Comparison of ENCODE assay signal across 18 cellular contexts in genomic region chr9:38224941-38225340, GRCh38.
DNase-seq lines count a peak whose midpoint lies in the region; ATAC-seq and TF ChIP-seq lines count a peak whose summit lies in the region.
"Had no signal": no experiment of that assay in that cellular context is flagged by ENCODE, and none has a peak within 500 bp of the region (broad histone marks: within the 10 kb centered on the region; RNA-seq: fewer than 3 reads in every experiment).

No MANE protein-coding gene starts in this region.

- intact Hi-C loops in OCI-LY7 (cut with micrococcal nuclease; ENCODE audit: unreplicated experiment) = loop anchor here (5.0 kb wide), 1 partner anchor 48 kb away; no protein-coding TSS in a partner anchor

- H3K36me3 ChIP-seq in OCI-LY7 (ENCODE audit: insufficient read depth, low read length) (no peaks in the 10 kb centered on the region), MG63 (no peaks in the 10 kb centered on the region)

- POLR2A ChIA-PET in OCI-LY7 (lab: Charles Lee) = interaction anchor here (0.6 kb wide), 1 partner anchor 22 kb away, joined by 3 read pairs; no protein-coding TSS in a partner anchor

- no peak for ATAC-seq in HG02588 (IDR thresholded peaks at IDR 0.05; ENCODE audit: unreplicated experiment)
- no peak for ATAC-seq in HG02610 (IDR thresholded peaks at IDR 0.05; ENCODE audit: unreplicated experiment)
- ATAC-seq: HCT116, HepG2 had no signal

- H3K4me2 ChIP-seq in OCI-LY7 (ENCODE audit: low read length) = peak overlapping the region; percentile 24

- no peak for TF ChIP-seq CTCF in OCI-LY7 (conservative IDR thresholded peaks at IDR 0.05; ENCODE audit: low read length)
- no peak for TF ChIP-seq CTCF in mesothelial cell of epicardium (IDR thresholded peaks at IDR 0.05; ENCODE audit: unreplicated experiment)

- H2AFZ ChIP-seq in OCI-LY7 (ENCODE audit: low read length) = peak overlapping the region; percentile 14; the same call in 1 of the 2 replicates
- H2AFZ ChIP-seq: GM23248 had no signal

- H3K4me1 ChIP-seq in OCI-LY7 (ENCODE audit: insufficient read depth, low read length, poor library complexity, severe bottlenecking) = peaks cover 55% of the 10 kb centered on the region

- DNase-seq in DMS53 treated with DMSO at 0.1 percent for 48 hours (lab: John Stamatoyannopoulos, UW; ENCODE audit: unreplicated experiment) (peak; percentile 8), OCI-LY7 (ENCODE audit: low spot score) (no peak), mesothelial cell of epicardium (ENCODE audit: low spot score in 2 of 2, unreplicated experiment in 2 of 2) (no peak), ureter (ENCODE audit: low spot score) (peak; percentile 26), MG63 (no peak)
- DNase-seq: GF-D8, GM23248, KBM-7, MV-4-11, NCI-H1694 treated with DMSO at 0.1 percent for 48 hours, NCI-H748 treated with DMSO at 0.1 percent for 48 hours, SHP77 had no signal

- H3K27ac ChIP-seq in OCI-LY7 (ENCODE audit: low read depth, low read length, poor library complexity, severe bottlenecking) = no peak overlapping the region
- H3K27ac ChIP-seq: C4-2B, GM23248, SK-N-MC had no signal

- peaks cover 21% of the 10 kb centered on the region for H3K9me3 Mint-ChIP-seq in mesothelial cell of epicardium

- H3K4me1 Mint-ChIP-seq in mesothelial cell of epicardium = peaks cover 37% of the 10 kb centered on the region

- H3K9me3 ChIP-seq in OCI-LY7 (ENCODE audit: low read length) (no peaks in the 10 kb centered on the region), MG63 (no peaks in the 10 kb centered on the region)

- no peaks in the 10 kb centered on the region for H3K9me2 ChIP-seq in OCI-LY7 (ENCODE audit: insufficient read depth, low read length)

- H3K27me3 Mint-ChIP-seq in mesothelial cell of epicardium (ENCODE audit: low read depth) = no peaks in the 10 kb centered on the region

- H3K36me3 Mint-ChIP-seq in mesothelial cell of epicardium = peaks cover 25% of the 10 kb centered on the region

- H4K20me1 ChIP-seq in OCI-LY7 (ENCODE audit: insufficient read depth, low read length) = no peaks in the 10 kb centered on the region

- H3K27ac Mint-ChIP-seq in mesothelial cell of epicardium = peak overlapping the region; percentile 27

- CTCF ChIA-PET in OCI-LY7 (lab: Charles Lee; ENCODE audit: unreplicated experiment) = no interaction called here

- H3K4me3 Mint-ChIP-seq in mesothelial cell of epicardium = no peak overlapping the region

- H3K27me3 ChIP-seq in MG63 = no peaks in the 10 kb centered on the region

- no TSS peak for BruUV-seq in OCI-LY7 (replicated peaks; lab: Mats Ljungman, UMichigan)

- H3K79me2 ChIP-seq in OCI-LY7 (ENCODE audit: insufficient read depth, low read depth, low read length) = no peaks in the 10 kb centered on the region

- H3K4me3 ChIP-seq in OCI-LY7 (ENCODE audit: low read depth, low read length, poor library complexity, severe bottlenecking) (no peak overlapping the region), MG63 (no peak overlapping the region)
- H3K4me3 ChIP-seq: GM23248, SK-N-MC had no signal

Comparison
In these comparisons a context has a peak if more than half of its experiments do, and no peak if none do; other contexts are left out.
1. DNase-seq: peak in DMS53 treated with DMSO at 0.1 percent for 48 hours (single experiment) and ureter (single experiment); none in OCI-LY7 (single experiment), mesothelial cell of epicardium (0 of 2) and MG63 (single experiment).